In genomic region chr10:16586358-16587138, GRCh38 we compare ENCODE assay signal across 14 cellular contexts.
DNase-seq lines count a peak whose midpoint lies in the region; ATAC-seq, FAIRE-seq and TF ChIP-seq lines count a peak whose summit lies in the region.
"Had no signal": no experiment of that assay in that cellular context is flagged by ENCODE, and none has a peak within 500 bp of the region (broad histone marks: within the 10 kb centered on the region; RNA-seq: fewer than 3 reads in every experiment).

No MANE protein-coding gene starts in this region.

- FAIRE-seq in GM12891 (lab: Jason Lieb, UNC), result peak; percentile 66
- peak; percentile 86 for FAIRE-seq in GM19239 (lab: Jason Lieb, UNC)
- FAIRE-seq: bronchial epithelial cell had no signal

- DNase-seq in GM12891 (ENCODE audit: insufficient read length, low spot score), result no peak
- peak; percentile 14 for DNase-seq in GM19239 (ENCODE audit: insufficient read length, low spot score)
- DNase-seq in progenitor cell of endocrine pancreas (ENCODE audit: low spot score, unreplicated experiment), result no peak
- no peak for DNase-seq in GM23248
- DNase-seq in dedifferentiated amniotic fluid mesenchymal stem cell (ENCODE audit: extremely low spot score), result no peak
- no peak for DNase-seq in GF-D8 (lab: John Stamatoyannopoulos, UW)
- DNase-seq: NCI-H187; stimulated activated CD4-positive, alpha-beta T cell treated with anti-CD3 and anti-CD28 coated beads, Interleukin-12 subunit alpha, Interleukin-12 subunit beta, amount 100 ng/mL, for 4 hours; T-helper 9 cell had no signal

- 0 out of 2 replicates have a peak, but pooled peaks cover 2% of the 10 kb centered on the region for H3K36me3 ChIP-seq in GM23248 (ENCODE audit: low read depth)

- H3K4me3 Mint-ChIP-seq in progenitor cell of endocrine pancreas (ENCODE audit: low read depth), result no peak overlapping the region
- H3K4me3 Mint-ChIP-seq: nephron had no signal

- no peaks in the 10 kb centered on the region for H3K9me2 ChIP-seq in GM23248 (ENCODE audit: insufficient read depth)

- no peak overlapping the region for H3K9ac ChIP-seq in GM23248

- no peaks in the 10 kb centered on the region for H4K20me1 ChIP-seq in GM23248 (ENCODE audit: insufficient read depth)

- no peak overlapping the region for H3K4me2 ChIP-seq in GM23248 (ENCODE audit: unreplicated experiment)

- peaks cover 3% of the 10 kb centered on the region for H3K27me3 Mint-ChIP-seq in progenitor cell of endocrine pancreas

- no peak overlapping the region for H3K27ac ChIP-seq in GM23248
- H3K27ac ChIP-seq: esophagus muscularis mucosa had no signal

- no peak for TF ChIP-seq CTCF in progenitor cell of endocrine pancreas (IDR thresholded peaks at IDR 0.05; ENCODE audit: unreplicated experiment)

- H3K4me1 ChIP-seq in GM23248 (ENCODE audit: insufficient read depth), result no peaks in the 10 kb centered on the region
- H3K4me1 ChIP-seq: esophagus muscularis mucosa had no signal

- no peak overlapping the region for H3K4me3 ChIP-seq in GM23248
- H3K4me3 ChIP-seq: esophagus muscularis mucosa had no signal

- no peaks in the 10 kb centered on the region for H3K79me2 ChIP-seq in GM23248 (ENCODE audit: insufficient read depth)

- H3K27me3 ChIP-seq in GM23248 (replicated peaks; ENCODE audit: insufficient read depth), result no peaks in the 10 kb centered on the region

- H3F3A ChIP-seq in GM23248 (ENCODE audit: insufficient read depth), result no peaks in the 10 kb centered on the region

- no peak overlapping the region for H2AFZ ChIP-seq in GM23248

- H3K4me1 Mint-ChIP-seq in progenitor cell of endocrine pancreas (ENCODE audit: low read depth), result peaks cover 8% of the 10 kb centered on the region
- H3K4me1 Mint-ChIP-seq: nephron had no signal

- H3K9me3 Mint-ChIP-seq in progenitor cell of endocrine pancreas (ENCODE audit: low read depth), result no peaks in the 10 kb centered on the region
- H3K9me3 Mint-ChIP-seq: nephron had no signal

- in situ Hi-C loops in GM23248 (cut with MboI), result no loop called here

- ATAC-seq in HG02610 (IDR thresholded peaks at IDR 0.05; ENCODE audit: unreplicated experiment) (peak; percentile 96), HG03354 (IDR thresholded peaks at IDR 0.05; ENCODE audit: poor library complexity, severe bottlenecking, unreplicated experiment) (peak; percentile 92)

- TF ChIP-seq POLR2A in GM12891 (IDR thresholded peaks at IDR 0.05; ENCODE audit: low read depth, low read length), result no peak

- H3K9me3 ChIP-seq in GM23248 (ENCODE audit: low read depth), result no peaks in the 10 kb centered on the region
- H3K9me3 ChIP-seq: esophagus muscularis mucosa had no signal

- no peak overlapping the region for H3K27ac Mint-ChIP-seq in progenitor cell of endocrine pancreas
- H3K27ac Mint-ChIP-seq: nephron had no signal

- 83 to 86% methylated on average over 7 of the region's 7 CpGs for WGBS in GM23248 (ENCODE audit: low coverage in 1 of 2, low lambda C conversion rate in 2 of 2, missing lambda C conversion rate in 2 of 2), 2 experiments

- H3K36me3 Mint-ChIP-seq in progenitor cell of endocrine pancreas (ENCODE audit: insufficient read depth), result peaks cover 4% of the 10 kb centered on the region

TF ChIP-seq in GM12891, 5 proteins besides CTCF, POLR2A, EP300 and RAD21:
- no peak for TF ChIP-seq POU2F2 (IDR thresholded peaks at IDR 0.05; ENCODE audit: low read depth, low read length)
- TF ChIP-seq POLR2AphosphoS5 (IDR thresholded peaks at IDR 0.05; ENCODE audit: low read depth, low read length), result no peak
- no peak for TF ChIP-seq PAX5 (IDR thresholded peaks at IDR 0.05; ENCODE audit: insufficient read depth, low read length, severe bottlenecking)
- no peak; the same call in 1 of the 2 replicates for TF ChIP-seq SPI1 (IDR thresholded peaks at IDR 0.05; ENCODE audit: low read depth, low read length)
